8 cellular contexts compared by ENCODE assay signal in genomic region chr17:7651097-7651958, GRCh38. TPM values are rescaled to one million over a fixed set of nuclear protein-coding genes. Genes with fewer than 3 reads are reported as not detected.
DNase-seq lines count a peak whose midpoint lies in the region; ATAC-seq lines count a peak whose summit lies in the region.

No MANE protein-coding gene starts in this region.

- no peak for ATAC-seq in GM19023 (IDR thresholded peaks at IDR 0.05; ENCODE audit: unreplicated experiment)

- H3K27ac ChIP-seq in ACC112 (ENCODE audit: low read depth, low read length) (no peak overlapping the region), muscle layer of colon (ENCODE audit: low read depth, low read length) (peak overlapping the region; percentile 23)

- H3K4me3 ChIP-seq in ACC112 (ENCODE audit: low read depth, low read length) (peak overlapping the region; percentile 69), muscle layer of colon (ENCODE audit: low read depth in 1 of 2, low read length in 2 of 2) (peak overlapping the region; percentile 61 to 68)

- H2AFZ ChIP-seq in ACC112 (ENCODE audit: low read length, unreplicated experiment): no peak overlapping the region

- H3K4me1 ChIP-seq in ACC112 (ENCODE audit: control insufficient read depth, insufficient read depth, low read length, unreplicated experiment): peaks cover 5% of the 10 kb centered on the region
- peaks cover 10% of the 10 kb centered on the region for H3K4me1 ChIP-seq in muscle layer of colon (ENCODE audit: insufficient read depth, low read length)

- H3K4me1 Mint-ChIP-seq in IgD-negative memory B cell: peaks cover 11 to 17% (median 12%) of the 10 kb centered on the region in 3 donors
- H3K4me1 Mint-ChIP-seq in dendritic cell treated with granulocyte-macrophage colony-stimulating factor and Interleukin-4, amounts not matched to agents 40 ng/mL and 50 ng/mL, for 4 days (ENCODE audit: low read depth): peaks cover 40% of the 10 kb centered on the region

- no peaks in the 10 kb centered on the region for H3K36me3 Mint-ChIP-seq in IgD-negative memory B cell
- no peaks in the 10 kb centered on the region for H3K36me3 Mint-ChIP-seq in dendritic cell treated with granulocyte-macrophage colony-stimulating factor and Interleukin-4, amounts not matched to agents 40 ng/mL and 50 ng/mL, for 4 days (ENCODE audit: low read depth)

- peaks cover 29% of the 10 kb centered on the region for H3K27me3 Mint-ChIP-seq in IgD-negative memory B cell
- H3K27me3 Mint-ChIP-seq in dendritic cell treated with granulocyte-macrophage colony-stimulating factor and Interleukin-4, amounts not matched to agents 40 ng/mL and 50 ng/mL, for 4 days: peaks cover 69% of the 10 kb centered on the region

- H3K9me3 Mint-ChIP-seq in IgD-negative memory B cell: peaks cover 0 to 1% (median 0%) of the 10 kb centered on the region in 3 donors
- no peaks in the 10 kb centered on the region for H3K9me3 Mint-ChIP-seq in dendritic cell treated with granulocyte-macrophage colony-stimulating factor and Interleukin-4, amounts not matched to agents 40 ng/mL and 50 ng/mL, for 4 days

- H3K36me3 ChIP-seq in ACC112 (ENCODE audit: insufficient read depth, low read length): no peaks in the 10 kb centered on the region
- no peaks in the 10 kb centered on the region for H3K36me3 ChIP-seq in muscle layer of colon (ENCODE audit: insufficient read depth, low read length)

- H3K27me3 ChIP-seq in ACC112 (ENCODE audit: insufficient read depth, low read length): peaks cover 50% of the 10 kb centered on the region
- H3K27me3 ChIP-seq in muscle layer of colon (ENCODE audit: control insufficient read depth in 1 of 2, insufficient read depth in 2 of 2, low read length in 2 of 2): peaks cover 4 to 26% of the 10 kb centered on the region in 2 donors

- H3K9ac ChIP-seq in muscle layer of colon (ENCODE audit: low read length): no peak overlapping the region

- intact Hi-C loops in dendritic cell treated with granulocyte-macrophage colony-stimulating factor and Interleukin-4, amounts not matched to agents 40 ng/mL and 50 ng/mL, for 4 days (cut with micrococcal nuclease): no loop called here

- no peaks in the 10 kb centered on the region for H3K79me2 ChIP-seq in ACC112 (ENCODE audit: control insufficient read depth, insufficient read depth, low read length, unreplicated experiment)

- H3K9me3 ChIP-seq in muscle layer of colon (ENCODE audit: low read length): no peaks in the 10 kb centered on the region

- peak overlapping the region; percentile 71 to 93 (median 80) for H3K4me3 Mint-ChIP-seq in IgD-negative memory B cell
- peak overlapping the region; percentile 80 for H3K4me3 Mint-ChIP-seq in dendritic cell treated with granulocyte-macrophage colony-stimulating factor and Interleukin-4, amounts not matched to agents 40 ng/mL and 50 ng/mL, for 4 days

- peak overlapping the region in 1 of 3 donors; percentile 64 for H3K27ac Mint-ChIP-seq in IgD-negative memory B cell
- no peak overlapping the region for H3K27ac Mint-ChIP-seq in dendritic cell treated with granulocyte-macrophage colony-stimulating factor and Interleukin-4, amounts not matched to agents 40 ng/mL and 50 ng/mL, for 4 days

- DNase-seq in NCI-H187 (lab: John Stamatoyannopoulos, UW) (no peak), COR-L47 (lab: John Stamatoyannopoulos, UW) (no peak), dedifferentiated amniotic fluid mesenchymal stem cell (ENCODE audit: extremely low spot score) (no peak)

RNA-seq across cellular contexts. Expression of gene ATP1B2, which starts 0.6 kb away (rescaled TPM):
- not detected for polyA plus RNA-seq in IgD-negative memory B cell

RNA-seq across cellular contexts. Expression of gene SHBG, which starts 21.4 kb away (rescaled TPM):
- not detected for polyA plus RNA-seq in IgD-negative memory B cell

RNA-seq across cellular contexts. Expression of gene SAT2, which starts 23.7 kb away (rescaled TPM):
- 37.7 TPM for polyA plus RNA-seq in IgD-negative memory B cell

RNA-seq across cellular contexts. Expression of gene TP53, which starts 36.0 kb away (rescaled TPM):
- polyA plus RNA-seq in IgD-negative memory B cell: 55.0 TPM

RNA-seq across cellular contexts. Expression of gene FXR2, which starts 36.6 kb away (rescaled TPM):
- 20.0 TPM for polyA plus RNA-seq in IgD-negative memory B cell
